Comparison of ENCODE assay signal across 23 cellular contexts in the genomic region with DNA sequence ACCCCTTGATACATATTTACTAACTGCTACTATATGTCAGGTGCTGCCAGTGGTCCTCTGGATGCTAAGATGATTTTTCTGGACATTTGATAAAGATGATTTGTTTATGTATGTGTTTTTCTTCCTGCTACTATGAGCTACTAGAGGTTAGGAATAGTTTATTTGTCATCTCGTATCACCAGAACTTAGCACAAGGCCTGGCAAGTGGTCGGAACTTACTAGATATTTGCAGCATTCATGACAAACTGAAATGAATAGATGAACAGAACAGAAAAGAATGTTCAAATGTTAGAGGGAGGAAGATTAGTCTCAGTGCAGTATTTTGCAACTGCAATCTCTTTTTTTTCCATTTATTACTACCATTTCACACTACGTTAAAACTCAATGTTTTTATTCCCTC.
"Had no signal": no experiment of that assay in that cellular context is flagged by ENCODE, and none has a peak within 500 bp of the region (broad histone marks: within the 10 kb centered on the region; RNA-seq: fewer than 3 reads in every experiment).

No MANE protein-coding gene starts in this region.

- H3K27ac ChIP-seq: right lobe of liver, thyroid gland, upper lobe of right lung had no signal

- H3K9me3 ChIP-seq: right lobe of liver, thyroid gland, upper lobe of right lung had no signal

- ATAC-seq: effector memory CD8-positive, alpha-beta T cell; natural killer cell; right lobe of liver; upper lobe of right lung had no signal

- H3K4me3 ChIP-seq: right lobe of liver, thyroid gland, upper lobe of right lung had no signal

- H3K36me3 ChIP-seq: right lobe of liver, thyroid gland had no signal

- FAIRE-seq: keratinocyte had no signal

- H3K4me1 ChIP-seq: right lobe of liver, upper lobe of right lung had no signal

- H3K27me3 ChIP-seq: right lobe of liver, thyroid gland, upper lobe of right lung had no signal

- DNase-seq: activated CD4-positive, alpha-beta memory T cell treated with anti-CD3 and anti-CD28 coated beads for 36 hours; activated CD4-positive, alpha-beta T cell treated with anti-CD3 and anti-CD28 coated beads for 4 hours; activated CD8-positive, alpha-beta memory T cell treated with anti-CD3 and anti-CD28 coated beads, Interleukin-2, amount 50 U/mL, for 4 hours; activated gamma-delta T cell; activated naive CD4-positive, alpha-beta T cell treated with anti-CD3 and anti-CD28 coated beads, Interleukin-2, amount 10 ng/mL, durations not matched to agents 7 days and 5 days; activated naive CD8-positive, alpha-beta T cell treated with anti-CD3 and anti-CD28 coated beads, Interleukin-2, amount 10 ng/mL, durations not matched to agents 7 days and 5 days; activated T-cell treated with anti-CD3 and anti-CD28 coated beads, Interleukin-2, amount 50 U/mL, for 24 hours; amniotic stem cell; caudate nucleus; cortex of kidney; effector memory CD8-positive, alpha-beta T cell; erythroblast; head of caudate nucleus; hippocampal formation; left cardiac atrium; natural killer cell; posterior cingulate gyrus; right lobe of liver; stimulated activated CD4-positive, alpha-beta T cell treated with anti-CD3 and anti-CD28 coated beads, Interleukin-2, amount 100 ng/mL, for 48 hours; substantia nigra; thyroid gland; upper lobe of right lung had no signal
